In the genomic region with DNA sequence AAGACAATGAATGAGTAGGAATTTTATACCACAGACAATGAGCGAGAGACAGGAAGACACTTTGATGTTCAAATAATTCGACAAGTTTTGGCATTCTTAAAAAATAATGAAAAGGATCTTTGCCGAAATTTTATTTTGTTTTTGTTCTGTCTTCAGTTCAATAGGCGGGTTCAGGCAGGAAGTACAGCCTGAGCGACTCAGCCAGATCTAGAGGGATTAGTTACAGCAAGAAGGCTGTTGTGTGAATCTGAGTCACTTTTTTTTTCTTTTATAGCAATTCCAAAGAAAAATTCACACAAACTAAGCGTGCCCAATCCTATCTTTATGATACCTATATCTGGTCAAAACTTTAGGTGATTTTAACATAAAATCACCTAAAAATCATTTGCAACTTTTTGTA, we compare ENCODE assay signal across 15 cellular contexts.
A peak's percentile ranks its signal among the peaks of the same experiment; 100 is the strongest.
DNase-seq lines count a peak whose midpoint lies in the region; ATAC-seq and TF ChIP-seq lines count a peak whose summit lies in the region.
"Had no signal": no experiment of that assay in that cellular context is flagged by ENCODE, and none has a peak within 500 bp of the region (broad histone marks: within the 10 kb centered on the region; RNA-seq: fewer than 3 reads in every experiment).

No MANE protein-coding gene starts in this region.

- H3K4ac ChIP-seq in IMR-90 (ENCODE audit: low read depth, low read length) (no peak overlapping the region), mesenchymal stem cell (ENCODE audit: low read depth in 1 of 2, low read length in 2 of 2) (no peak overlapping the region)

- no peaks in the 10 kb centered on the region for H3K79me2 ChIP-seq in mammary epithelial cell (ENCODE audit: insufficient read depth, low read length)

- H3K14ac ChIP-seq in IMR-90 (replicated peaks; ENCODE audit: low read depth, low read length) (no peak overlapping the region), mesenchymal stem cell (ENCODE audit: low read length in 2 of 2) (no peak overlapping the region)

- intact Hi-C loops in IMR-90 (cut with micrococcal nuclease) (loop anchor here (10.0 kb wide), 1 partner anchor 775 kb away; no protein-coding TSS in a partner anchor), mammary epithelial cell (cut with micrococcal nuclease) (loop anchor here (10.0 kb wide), 1 partner anchor 425 kb away; no protein-coding TSS in a partner anchor)

- POLR2A ChIA-PET in IMR-90 (lab: Charles Lee; ENCODE audit: unreplicated experiment): interaction anchor here (0.7 kb wide), 1 partner anchor 382 kb away, joined by 9 read pairs; no protein-coding TSS in a partner anchor

- BruUV-seq in IMR-90 (replicated peaks; lab: Mats Ljungman, UMichigan) (no TSS peak), mammary epithelial cell (replicated peaks; lab: Mats Ljungman, UMichigan) (no TSS peak)

- WGBS in IMR-90 (ENCODE audit: extremely low coverage in 2 of 2, insufficient read length in 1 of 2), 2 experiments: no CpG with 5 or more reads among the region's 6 CpGs
- WGBS in mammary epithelial cell (ENCODE audit: low coverage, missing lambda C conversion rate): 40% methylated on average over 6 of the region's 6 CpGs
- 52% methylated on average over 5 of the region's 6 CpGs for WGBS in mesenchymal stem cell

- H3K23ac ChIP-seq in IMR-90 (ENCODE audit: low read depth, low read length) (no peak overlapping the region), mesenchymal stem cell (ENCODE audit: low read length in 2 of 2) (no peak overlapping the region)

- ATAC-seq in IMR-90 (ENCODE audit: low read depth) (no peak; the same call in 1 of the 2 replicates), GM21528 (IDR thresholded peaks at IDR 0.05; ENCODE audit: low FRiP score, unreplicated experiment) (no peak)
- ATAC-seq: activated T-cell treated with anti-CD3 and anti-CD28 coated beads, Interleukin-2, amount 50 U/mL, for 4 hours had no signal

- no peak overlapping the region for H2AK5ac ChIP-seq in IMR-90 (ENCODE audit: low read depth, low read length)
- H2AK5ac ChIP-seq in mesenchymal stem cell (ENCODE audit: low read length, severe bottlenecking): no peak overlapping the region

- H2AFZ ChIP-seq in IMR-90 (replicated peaks; ENCODE audit: low read length, poor library complexity): no peak overlapping the region
- no peak overlapping the region for H2AFZ ChIP-seq in mammary epithelial cell (ENCODE audit: low read depth, low read length)
- H2AFZ ChIP-seq in mesenchymal stem cell (ENCODE audit: low read depth, low read length): no peak overlapping the region

- DNase-seq in AG08396 (ENCODE audit: low spot score) (peak; percentile 7), IMR-90 (peak; percentile 55), mammary epithelial cell (peak; percentile 4), mesenchymal stem cell (peak; percentile 51), NCI-H1105 treated with DMSO at 0.1 percent for 48 hours (lab: John Stamatoyannopoulos, UW) (no peak), SIG-M5 (lab: John Stamatoyannopoulos, UW) (no peak), CD1c-positive myeloid dendritic cell (ENCODE audit: extremely low spot score) (no peak)
- DNase-seq: activated CD4-positive, alpha-beta T cell treated with anti-CD3 and anti-CD28 coated beads for 4 hours; activated T-cell treated with anti-CD3 and anti-CD28 coated beads, Interleukin-2, amount 50 U/mL, for 4 hours; islet precursor cell; NCI-H1930; NK-92 treated with Interleukin-12 subunit alpha and Interleukin-12 subunit beta, amount 100 ng/mL, for 24 hours; transverse colon had no signal

- H3K27ac ChIP-seq in IMR-90 (ENCODE audit: insufficient read depth, low read length) (no peak overlapping the region), mammary epithelial cell (ENCODE audit: insufficient read depth, low read depth, low read length) (no peak overlapping the region), mesenchymal stem cell (ENCODE audit: low read length, poor library complexity, severe bottlenecking) (no peak overlapping the region)
- H3K27ac ChIP-seq: BLaER1, transverse colon had no signal

- TF ChIP-seq CTCF in IMR-90 (conservative IDR thresholded peaks at IDR 0.05; ENCODE audit: low read depth, low read length): no peak
- no peak for TF ChIP-seq CTCF in mammary epithelial cell (conservative IDR thresholded peaks at IDR 0.05 in 1 of 2, IDR thresholded peaks at IDR 0.05 in 1 of 2; ENCODE audit: extremely low read depth in 1 of 2, insufficient read depth in 1 of 2, low read depth in 1 of 2, low read length in 2 of 2)

- H4K5ac ChIP-seq in IMR-90 (ENCODE audit: low read depth, low read length): no peak overlapping the region

- no peaks in the 10 kb centered on the region for H3K79me1 ChIP-seq in IMR-90 (ENCODE audit: low read depth in 1 of 2, low read length in 2 of 2)
- H3K79me1 ChIP-seq in mesenchymal stem cell (replicated peaks; ENCODE audit: low read length, poor library complexity, severe bottlenecking): no peaks in the 10 kb centered on the region

- H2BK120ac ChIP-seq in IMR-90 (ENCODE audit: low read depth, low read length) (no peak overlapping the region), mesenchymal stem cell (ENCODE audit: low read depth, low read length) (no peak overlapping the region)

- H3K9me3 ChIP-seq in IMR-90 (ENCODE audit: control insufficient read depth, insufficient read depth, low read length) (no peaks in the 10 kb centered on the region), mammary epithelial cell (replicated peaks; ENCODE audit: insufficient read depth, low read length) (no peaks in the 10 kb centered on the region), mesenchymal stem cell (ENCODE audit: control insufficient read depth, low read length) (no peaks in the 10 kb centered on the region)
- H3K9me3 ChIP-seq: BLaER1, transverse colon had no signal

- H3K18ac ChIP-seq in IMR-90 (ENCODE audit: low read depth, low read length) (peak overlapping the region; percentile 59; the same call in 1 of the 2 replicates), mesenchymal stem cell (ENCODE audit: low read depth in 1 of 2, low read length in 2 of 2) (no peak overlapping the region)

- H2BK15ac ChIP-seq in IMR-90 (ENCODE audit: low read depth, low read length) (no peak overlapping the region), mesenchymal stem cell (ENCODE audit: low read depth, poor library complexity, severe bottlenecking) (no peak overlapping the region)

- TF ChIP-seq RAD21 in IMR-90 (IDR thresholded peaks at IDR 0.05; ENCODE audit: low read length): no peak

- H3K36me3 ChIP-seq in IMR-90 (ENCODE audit: control insufficient read depth, insufficient read depth, low read length) (no peaks in the 10 kb centered on the region), mammary epithelial cell (ENCODE audit: insufficient read depth, low read length) (no peaks in the 10 kb centered on the region), mesenchymal stem cell (ENCODE audit: control insufficient read depth in 1 of 2, insufficient read depth in 2 of 2, low read depth in 1 of 2, low read length in 2 of 2) (no peaks in the 10 kb centered on the region)
- H3K36me3 ChIP-seq: BLaER1, transverse colon had no signal

- H3K27me3 ChIP-seq in IMR-90 (ENCODE audit: control insufficient read depth, insufficient read depth, low read length): no peaks in the 10 kb centered on the region
- H3K27me3 ChIP-seq in mammary epithelial cell (ENCODE audit: insufficient read depth, low read length): no peaks in the 10 kb centered on the region
- no peaks in the 10 kb centered on the region for H3K27me3 ChIP-seq in mesenchymal stem cell (ENCODE audit: control insufficient read depth in 1 of 2, insufficient read depth in 1 of 2, low read length in 2 of 2)
- H3K27me3 ChIP-seq: BLaER1, transverse colon had no signal

- no peak overlapping the region for H3K56ac ChIP-seq in IMR-90 (ENCODE audit: extremely low read depth, insufficient read depth, low read length)

- no peak overlapping the region for H2BK12ac ChIP-seq in mesenchymal stem cell (ENCODE audit: low read length in 2 of 2)

- H3K4me2 ChIP-seq in IMR-90 (ENCODE audit: low read depth, low read length): no peak overlapping the region
- H3K4me2 ChIP-seq in mammary epithelial cell (ENCODE audit: insufficient read depth, low read depth, low read length): peak overlapping the region; percentile 52
- H3K4me2 ChIP-seq in mesenchymal stem cell (ENCODE audit: low read length, poor library complexity, severe bottlenecking): no peak overlapping the region
- H3K4me2 ChIP-seq: BLaER1 had no signal

- H3K9me1 ChIP-seq in IMR-90 (ENCODE audit: insufficient read depth, low read length): no peaks in the 10 kb centered on the region

- H3K9ac ChIP-seq in IMR-90 (ENCODE audit: low read depth, low read length) (no peak overlapping the region), mammary epithelial cell (ENCODE audit: insufficient read depth, low read length) (no peak overlapping the region), mesenchymal stem cell (ENCODE audit: low read length) (peak overlapping the region; percentile 69)
- H3K9ac ChIP-seq: BLaER1 had no signal

- in situ Hi-C loops in IMR-90 (cut with MboI; ENCODE audit: low sequenced_read_pairs) (loop anchor here (10.0 to 25.0 kb wide), 3 partner anchors 215 to 678 kb away; no protein-coding TSS in a partner anchor), mammary epithelial cell (cut with MboI; ENCODE audit: low sequenced_read_pairs in 2 of 2) (loop anchor here (10.0 to 25.0 kb wide), 6 partner anchors 215 to 1003 kb away; no protein-coding TSS in a partner anchor)

- CTCF ChIA-PET in IMR-90 (lab: Yijun Ruan, JAX) (interaction anchor here (0.7 kb wide), 1 partner anchor 1077 kb away, joined by 6 read pairs; no protein-coding TSS in a partner anchor), mammary epithelial cell (lab: Charles Lee; ENCODE audit: low non-redundant PET) (interaction anchor here (0.7 kb wide), 1 partner anchor 298 kb away, joined by 6 read pairs; no protein-coding TSS in a partner anchor)

- dilution Hi-C loops in IMR-90 (cut with HindIII; ENCODE audit: low sequenced_read_pairs, unreplicated experiment): no loop called here
- dilution Hi-C loops in mammary epithelial cell (cut with HindIII; ENCODE audit: low sequenced_read_pairs): no loop called here

- no peak overlapping the region for H2AK9ac ChIP-seq in IMR-90 (replicated peaks; ENCODE audit: low read depth, low read length, poor library complexity)

- H4K91ac ChIP-seq in IMR-90 (ENCODE audit: insufficient read depth, low read depth, low read length) (no peak overlapping the region), mesenchymal stem cell (ENCODE audit: low read length) (no peak overlapping the region)

- H3K4me1 ChIP-seq in IMR-90 (ENCODE audit: control insufficient read depth, insufficient read depth, low read length) (no peaks in the 10 kb centered on the region; the same call in 1 of the 2 replicates), mammary epithelial cell (ENCODE audit: insufficient read depth, low read length) (no peaks in the 10 kb centered on the region), mesenchymal stem cell (ENCODE audit: control insufficient read depth, insufficient read depth, low read depth, low read length) (no peaks in the 10 kb centered on the region)
- H3K4me1 ChIP-seq: BLaER1, transverse colon had no signal

- H4K20me1 ChIP-seq in IMR-90 (ENCODE audit: insufficient read depth, low read length) (no peaks in the 10 kb centered on the region), mammary epithelial cell (ENCODE audit: insufficient read depth, low read length) (no peaks in the 10 kb centered on the region)
- H4K20me1 ChIP-seq: BLaER1 had no signal

- H4K8ac ChIP-seq in IMR-90 (ENCODE audit: low read depth in 2 of 2, low read length in 2 of 2) (no peak overlapping the region), mesenchymal stem cell (ENCODE audit: low read length) (no peak overlapping the region)

- H2BK5ac ChIP-seq in IMR-90 (ENCODE audit: low read depth, low read length, poor library complexity, severe bottlenecking): no peak overlapping the region
- no peak overlapping the region for H2BK5ac ChIP-seq in mesenchymal stem cell (ENCODE audit: low read depth, low read length, poor library complexity, severe bottlenecking)

- TF ChIP-seq POLR2A in IMR-90 (IDR thresholded peaks at IDR 0.05; ENCODE audit: low read depth, low read length): no peak

- H3K4me3 ChIP-seq in IMR-90 (ENCODE audit: insufficient read depth, low read depth, low read length) (no peak overlapping the region), mammary epithelial cell (replicated peaks in 1 of 3; ENCODE audit: insufficient read depth in 1 of 3, low read depth in 2 of 3, low read length in 3 of 3) (no peak overlapping the region), mesenchymal stem cell (ENCODE audit: insufficient read depth in 1 of 2, low read depth in 1 of 2, low read length in 2 of 2) (no peak overlapping the region)
- H3K4me3 ChIP-seq: BLaER1, transverse colon had no signal

- no peak overlapping the region for H2BK20ac ChIP-seq in IMR-90 (ENCODE audit: low read depth, low read length)

Comparison
In these comparisons a context has a peak if more than half of its experiments do, and no peak if none do; other contexts are left out.
1. DNase-seq: peak in AG08396 (single experiment), IMR-90 (single experiment), mammary epithelial cell (single experiment) and mesenchymal stem cell (single experiment); none in NCI-H1105 treated with DMSO at 0.1 percent for 48 hours (single experiment), SIG-M5 (single experiment) and CD1c-positive myeloid dendritic cell (single experiment).